In the genomic region with DNA sequence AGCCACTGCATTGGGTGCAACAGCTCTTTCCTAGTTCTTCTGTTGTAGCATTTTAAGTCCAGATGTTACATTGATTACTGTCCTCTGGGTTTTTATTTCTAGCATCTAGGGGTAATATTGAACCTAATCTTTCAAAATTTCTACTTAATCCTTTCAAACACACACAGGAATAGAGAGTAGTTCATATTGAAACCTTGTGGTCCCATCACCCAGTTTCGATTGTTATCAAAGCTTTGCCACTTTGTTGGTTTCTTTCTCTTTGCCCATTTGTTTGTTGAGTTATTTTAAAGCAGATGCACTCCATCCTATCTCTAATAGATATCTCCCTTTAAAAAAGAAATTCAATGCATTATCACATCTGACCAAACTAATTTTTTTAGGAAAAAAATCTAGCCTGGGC, we compare ENCODE assay signal across 13 cellular contexts.
DNase-seq lines count a peak whose midpoint lies in the region; TF ChIP-seq lines count a peak whose summit lies in the region.
"Had no signal": no experiment of that assay in that cellular context is flagged by ENCODE, and none has a peak within 500 bp of the region (broad histone marks: within the 10 kb centered on the region; RNA-seq: fewer than 3 reads in every experiment).

No MANE protein-coding gene starts in this region.

- H3K36me3 Mint-ChIP-seq in activated naive CD4-positive, alpha-beta T cell treated with anti-CD3 and anti-CD28 coated beads, Interleukin-2, amount 10 ng/mL, durations not matched to agents 7 days and 5 days = peaks cover 58% of the 10 kb centered on the region
- H3K36me3 Mint-ChIP-seq in T-helper 2 cell treated with Interferon-gamma antibody and Interleukin-4, amounts not matched to agents 5 μg/mL and 100 μg/mL, for 36 hours (ENCODE audit: low read depth) = peaks cover 59% of the 10 kb centered on the region
- peaks cover 51% of the 10 kb centered on the region for H3K36me3 Mint-ChIP-seq in activated naive CD8-positive, alpha-beta T cell treated with anti-CD3 and anti-CD28 coated beads for 36 hours
- H3K36me3 Mint-ChIP-seq in chondrocyte (ENCODE audit: low read depth) = no peaks in the 10 kb centered on the region

- H3K27ac Mint-ChIP-seq in activated naive CD4-positive, alpha-beta T cell treated with anti-CD3 and anti-CD28 coated beads, Interleukin-2, amount 10 ng/mL, durations not matched to agents 7 days and 5 days = peak overlapping the region; percentile 85
- H3K27ac Mint-ChIP-seq in T-helper 2 cell treated with Interferon-gamma antibody and Interleukin-4, amounts not matched to agents 5 μg/mL and 100 μg/mL, for 36 hours = peak overlapping the region; percentile 79
- peak overlapping the region; percentile 82 for H3K27ac Mint-ChIP-seq in activated naive CD8-positive, alpha-beta T cell treated with anti-CD3 and anti-CD28 coated beads for 36 hours
- H3K27ac Mint-ChIP-seq in chondrocyte (ENCODE audit: unreplicated experiment) = no peak overlapping the region
- H3K27ac Mint-ChIP-seq: B cell had no signal

- H3K9me3 Mint-ChIP-seq in activated naive CD4-positive, alpha-beta T cell treated with anti-CD3 and anti-CD28 coated beads, Interleukin-2, amount 10 ng/mL, durations not matched to agents 7 days and 5 days = no peaks in the 10 kb centered on the region
- no peaks in the 10 kb centered on the region for H3K9me3 Mint-ChIP-seq in T-helper 2 cell treated with Interferon-gamma antibody and Interleukin-4, amounts not matched to agents 5 μg/mL and 100 μg/mL, for 36 hours
- H3K9me3 Mint-ChIP-seq in activated naive CD8-positive, alpha-beta T cell treated with anti-CD3 and anti-CD28 coated beads for 36 hours = no peaks in the 10 kb centered on the region
- H3K9me3 Mint-ChIP-seq in chondrocyte (ENCODE audit: low read depth) = no peaks in the 10 kb centered on the region

- H3K4me3 Mint-ChIP-seq in activated naive CD4-positive, alpha-beta T cell treated with anti-CD3 and anti-CD28 coated beads, Interleukin-2, amount 10 ng/mL, durations not matched to agents 7 days and 5 days = peak overlapping the region; percentile 43
- H3K4me3 Mint-ChIP-seq in T-helper 2 cell treated with Interferon-gamma antibody and Interleukin-4, amounts not matched to agents 5 μg/mL and 100 μg/mL, for 36 hours = peak overlapping the region; percentile 75
- H3K4me3 Mint-ChIP-seq in activated naive CD8-positive, alpha-beta T cell treated with anti-CD3 and anti-CD28 coated beads for 36 hours = peak overlapping the region; percentile 18
- no peak overlapping the region for H3K4me3 Mint-ChIP-seq in chondrocyte (ENCODE audit: unreplicated experiment)
- H3K4me3 Mint-ChIP-seq: B cell had no signal

- peaks cover 76% of the 10 kb centered on the region for H3K4me1 Mint-ChIP-seq in activated naive CD4-positive, alpha-beta T cell treated with anti-CD3 and anti-CD28 coated beads, Interleukin-2, amount 10 ng/mL, durations not matched to agents 7 days and 5 days
- H3K4me1 Mint-ChIP-seq in T-helper 2 cell treated with Interferon-gamma antibody and Interleukin-4, amounts not matched to agents 5 μg/mL and 100 μg/mL, for 36 hours (ENCODE audit: low read depth) = peaks cover 59% of the 10 kb centered on the region
- peaks cover 48% of the 10 kb centered on the region for H3K4me1 Mint-ChIP-seq in activated naive CD8-positive, alpha-beta T cell treated with anti-CD3 and anti-CD28 coated beads for 36 hours
- H3K4me1 Mint-ChIP-seq in chondrocyte (ENCODE audit: low read depth) = no peaks in the 10 kb centered on the region

- CTCF ChIA-PET in activated naive CD4-positive, alpha-beta T cell treated with anti-CD3 and anti-CD28 coated beads, Interleukin-2, amount 10 ng/mL, durations not matched to agents 7 days and 5 days (lab: Charles Lee) = no interaction called here

- no peak for DNase-seq in activated naive CD4-positive, alpha-beta T cell treated with anti-CD3 and anti-CD28 coated beads, Interleukin-2, amount 10 ng/mL, durations not matched to agents 7 days and 5 days
- no peak for DNase-seq in activated naive CD4-positive, alpha-beta T cell (lab: John Stamatoyannopoulos, UW)
- no peak for DNase-seq in T-helper 2 cell treated with Interferon-gamma antibody and Interleukin-4, amounts not matched to agents 5 μg/mL and 100 μg/mL, for 36 hours (ENCODE audit: low spot score)
- no peak for DNase-seq in activated naive CD8-positive, alpha-beta T cell treated with anti-CD3 and anti-CD28 coated beads for 36 hours
- DNase-seq in GM10266 (ENCODE audit: extremely low spot score) = no peak
- no peak for DNase-seq in chondrocyte (ENCODE audit: low spot score)
- DNase-seq in inferior parietal cortex (ENCODE audit: extremely low spot score) = no peak
- DNase-seq: DMS 273 treated with DMSO at 0.1 percent for 48 hours, GOT3, NCI-H1436, NCI-H2029 treated with DMSO at 0.1 percent for 48 hours, NCI-H510A treated with DMSO at 0.1 percent for 48 hours had no signal

- TF ChIP-seq CTCF in GM10266 (IDR thresholded peaks at IDR 0.05; ENCODE audit: control insufficient read depth, insufficient read depth, low read depth, missing control alignments) (no peak), chondrocyte (IDR thresholded peaks at IDR 0.05) (no peak)

- H3K27me3 Mint-ChIP-seq in activated naive CD4-positive, alpha-beta T cell treated with anti-CD3 and anti-CD28 coated beads, Interleukin-2, amount 10 ng/mL, durations not matched to agents 7 days and 5 days = no peaks in the 10 kb centered on the region
- no peaks in the 10 kb centered on the region for H3K27me3 Mint-ChIP-seq in T-helper 2 cell treated with Interferon-gamma antibody and Interleukin-4, amounts not matched to agents 5 μg/mL and 100 μg/mL, for 36 hours (ENCODE audit: low read depth)
- H3K27me3 Mint-ChIP-seq in activated naive CD8-positive, alpha-beta T cell treated with anti-CD3 and anti-CD28 coated beads for 36 hours = no peaks in the 10 kb centered on the region
- no peaks in the 10 kb centered on the region for H3K27me3 Mint-ChIP-seq in chondrocyte (ENCODE audit: low read depth)
- H3K27me3 Mint-ChIP-seq: B cell had no signal
